ENCODE assay signal across 15 cellular contexts in the genomic region with DNA sequence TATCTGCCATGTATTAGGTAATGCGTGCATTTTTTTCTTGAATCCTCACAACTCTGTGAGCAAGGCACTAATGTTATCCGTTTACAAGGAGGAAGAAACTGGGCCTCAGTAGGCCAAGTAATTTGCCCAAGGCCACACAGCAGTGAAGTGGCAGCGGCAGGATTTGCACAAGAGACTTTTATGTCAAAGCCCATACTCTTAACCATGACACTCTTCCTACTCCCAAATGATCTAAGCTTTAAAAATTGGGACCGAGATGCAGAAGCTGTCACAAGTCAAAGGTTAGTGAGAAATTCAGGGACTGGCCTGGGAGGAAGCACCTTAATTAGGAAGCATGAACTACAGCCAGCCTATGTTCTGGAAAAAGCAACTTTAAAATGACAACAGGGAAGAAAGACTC. TPM values are rescaled to one million over a fixed set of nuclear protein-coding genes. Genes with fewer than 3 reads are reported as not detected.
DNase-seq lines count a peak whose midpoint lies in the region; ATAC-seq, FAIRE-seq and TF ChIP-seq lines count a peak whose summit lies in the region.
"Had no signal": no experiment of that assay in that cellular context is flagged by ENCODE, and none has a peak within 500 bp of the region (broad histone marks: within the 10 kb centered on the region; RNA-seq: fewer than 3 reads in every experiment).

No MANE protein-coding gene starts in this region.

- no peak overlapping the region for H3K4me3 ChIP-seq in heart right ventricle
- H3K4me3 ChIP-seq in muscle layer of duodenum (ENCODE audit: low read depth in 1 of 2, low read length in 2 of 2), result no peak overlapping the region
- H3K4me3 ChIP-seq in transverse colon, result no peak overlapping the region
- H3K4me3 ChIP-seq: K562 had no signal

- 52 to 65% methylated on average over 4 of the region's 4 CpGs for WGBS in heart right ventricle, 2 donors
- WGBS in transverse colon (ENCODE audit: low coverage in 1 of 2), 2 donors, result 60 to 62% methylated on average over 1 to 4 of the region's 4 CpGs

- TF ChIP-seq EP300 in transverse colon (IDR thresholded peaks at IDR 0.05; ENCODE audit: low read depth), result no peak

- H3K36me3 ChIP-seq in heart right ventricle (peaks cover 0 to 35% (median 0%) of the 10 kb centered on the region in 9 donors), muscle layer of duodenum (ENCODE audit: control insufficient read depth in 1 of 2, insufficient read depth in 2 of 2, low read length in 2 of 2) (peaks cover 0 to 7% of the 10 kb centered on the region in 2 donors), transverse colon (no peaks in the 10 kb centered on the region)

- no peak for FAIRE-seq in frontal cortex (lab: Jason Lieb, UNC)
- FAIRE-seq: K562, TTC549 had no signal

- H3K9me3 ChIP-seq in heart right ventricle (no peaks in the 10 kb centered on the region), muscle layer of duodenum (ENCODE audit: control insufficient read depth in 1 of 2, low read length in 2 of 2) (no peaks in the 10 kb centered on the region), transverse colon (no peaks in the 10 kb centered on the region)

- H3K9me3 Mint-ChIP-seq in activated naive CD8-positive, alpha-beta T cell treated with anti-CD3 and anti-CD28 coated beads for 36 hours, result no peaks in the 10 kb centered on the region

- TF ChIP-seq POLR2A in transverse colon (IDR thresholded peaks at IDR 0.05), result no peak

- intact Hi-C loops in heart right ventricle (cut with DNase I) (no loop called here), left cardiac atrium (cut with DNase I) (no loop called here), transverse colon (cut with DNase I; ENCODE audit: low total_unique reads) (no loop called here)

- H3K4me1 Mint-ChIP-seq in activated naive CD8-positive, alpha-beta T cell treated with anti-CD3 and anti-CD28 coated beads for 36 hours, result peaks cover 74% of the 10 kb centered on the region

- H3K4me1 ChIP-seq in heart right ventricle (peaks cover 43 to 97% (median 79%) of the 10 kb centered on the region in 9 donors), muscle layer of duodenum (ENCODE audit: control insufficient read depth in 1 of 2, insufficient read depth in 2 of 2, low read length in 2 of 2) (peaks cover 42 to 60% of the 10 kb centered on the region in 2 donors), transverse colon (peaks cover 68 to 92% (median 74%) of the 10 kb centered on the region in 4 donors)

- H3K27ac ChIP-seq in heart right ventricle (peak overlapping the region; percentile 20 to 83 (median 69)), muscle layer of duodenum (ENCODE audit: low read length) (peak overlapping the region; percentile 78), transverse colon (peak overlapping the region; percentile 99 to 100 (median 100))

- in situ Hi-C loops in transverse colon (cut with MboI; ENCODE audit: low pct_ligation_motif_present in 1 of 4, low pct_unique_long_range_greater_than_20kb in 1 of 4, low sequenced_read_pairs in 3 of 4), result no loop called here

- no peaks in the 10 kb centered on the region for H3K27me3 Mint-ChIP-seq in activated naive CD8-positive, alpha-beta T cell treated with anti-CD3 and anti-CD28 coated beads for 36 hours

- H3K4me3 Mint-ChIP-seq in activated naive CD8-positive, alpha-beta T cell treated with anti-CD3 and anti-CD28 coated beads for 36 hours, result no peak overlapping the region

- H3K27me3 ChIP-seq in heart right ventricle, result no peaks in the 10 kb centered on the region
- no peaks in the 10 kb centered on the region for H3K27me3 ChIP-seq in muscle layer of duodenum (ENCODE audit: low read depth, low read length)
- H3K27me3 ChIP-seq in transverse colon, result no peaks in the 10 kb centered on the region

- peak overlapping the region; percentile 75 for H3K27ac Mint-ChIP-seq in activated naive CD8-positive, alpha-beta T cell treated with anti-CD3 and anti-CD28 coated beads for 36 hours

- DNase-seq in heart right ventricle, result no peak
- DNase-seq in left cardiac atrium, result no peak
- DNase-seq in activated naive CD8-positive, alpha-beta T cell treated with anti-CD3 and anti-CD28 coated beads for 36 hours, result no peak
- DNase-seq in transverse colon, result no peak
- no peak for DNase-seq in stimulated activated CD4-positive, alpha-beta T cell treated with anti-CD3 and anti-CD28 coated beads, Interleukin-4, amount 100 ng/mL, for 4 hours
- DNase-seq in frontal cortex (ENCODE audit: low spot score in 2 of 2), result no peak
- DNase-seq: activated effector memory CD4-positive, alpha-beta T cell treated with Interleukin-2 at 50 U/mL for 16 hours; C1 segment of cervical spinal cord; glutamatergic neuron; midbrain had no signal

- TF ChIP-seq CTCF in heart right ventricle (IDR thresholded peaks at IDR 0.05), result no peak
- TF ChIP-seq CTCF in transverse colon (IDR thresholded peaks at IDR 0.05), result no peak

- H3K36me3 Mint-ChIP-seq in activated naive CD8-positive, alpha-beta T cell treated with anti-CD3 and anti-CD28 coated beads for 36 hours, result peaks cover 59% of the 10 kb centered on the region

- no peak for ATAC-seq in heart right ventricle
- ATAC-seq in left cardiac atrium, result no peak
- ATAC-seq in GM18511 (IDR thresholded peaks at IDR 0.05; ENCODE audit: unreplicated experiment), result no peak
- ATAC-seq: K562 had no signal

RNA-seq across cellular contexts. Expression of a gene that starts 10.7 kb away (rescaled TPM):
- 10 to 100 TPM in 9 of 10 donors, 1 to 10 TPM in 1; 6.7 to 24.1 (median 12.6) TPM for total RNA-seq in heart right ventricle
- 10 to 100 TPM in 1 of 2 donors, 1 to 10 TPM in 1; 7.9 to 15.9 TPM for polyA plus RNA-seq in heart right ventricle
- 10 to 100 TPM; 13.4 to 13.5 TPM for total RNA-seq in left cardiac atrium
- 10 to 100 TPM; 27.1 to 28.3 TPM for total RNA-seq in activated naive CD8-positive, alpha-beta T cell treated with anti-CD3 and anti-CD28 coated beads for 36 hours
- 10 to 100 TPM; 13.0 to 33.7 (median 18.7) TPM for total RNA-seq in transverse colon
- total RNA-seq in frontal cortex, result 0.82 TPM

RNA-seq across cellular contexts. Expression of a gene that starts 44.2 kb away (rescaled TPM):
- total RNA-seq in heart right ventricle (under 1 TPM in 2 of 10 donors, not detected in 8; 0.13 to 0.16 TPM), left cardiac atrium (not detected), transverse colon (under 1 TPM in 1 of 4 donors, not detected in 3; 0.48 TPM), frontal cortex (not detected)
- not detected for polyA plus RNA-seq in heart right ventricle
- under 1 TPM; 0.62 to 0.68 TPM for total RNA-seq in activated naive CD8-positive, alpha-beta T cell treated with anti-CD3 and anti-CD28 coated beads for 36 hours
- total RNA-seq: dermis microvascular lymphatic vessel endothelial cell, K562 had no signal
